Comparison of ENCODE assay signal across 1 cellular context in the genomic region with DNA sequence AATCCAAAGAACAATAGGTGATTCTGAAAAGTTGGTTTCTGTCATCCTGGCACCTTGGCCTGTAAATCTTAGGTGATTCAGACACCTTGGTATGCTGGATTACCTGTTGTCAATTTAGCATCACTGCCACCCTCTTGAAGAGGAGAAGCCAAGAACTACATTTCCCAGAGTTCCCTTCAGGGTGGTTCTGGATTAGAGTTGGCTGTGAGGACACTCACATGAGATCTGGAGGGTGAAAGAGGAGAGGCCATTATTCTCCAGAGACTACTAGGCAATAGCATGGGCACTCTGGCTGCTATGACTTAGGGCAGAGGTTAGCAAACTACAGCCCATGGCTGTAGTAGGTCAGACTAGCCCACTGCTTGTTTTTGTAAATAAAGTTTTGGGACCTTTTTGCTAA.
TF ChIP-seq lines count a peak whose summit lies in the region.

No MANE protein-coding gene starts in this region.

TF ChIP-seq in HCT116, 20 proteins besides CTCF, POLR2A, EP300 and RAD21 (continued from another document):
- TF ChIP-seq CEBPB (IDR thresholded peaks at IDR 0.05; ENCODE audit: low read depth) (no peak), SIN3A (IDR thresholded peaks at IDR 0.05; ENCODE audit: low read depth) (no peak), ZNF274 (IDR thresholded peaks at IDR 0.05; ENCODE audit: low read depth, low read length) (no peak), SP1 (IDR thresholded peaks at IDR 0.05; ENCODE audit: low read depth) (no peak), TCF7L2 (IDR thresholded peaks at IDR 0.05; ENCODE audit: borderline replicate concordance, extremely low read depth, insufficient read depth, insufficient read length) (no peak), ZBTB33 (IDR thresholded peaks at IDR 0.05; ENCODE audit: extremely low read depth, insufficient replicate concordance, low read length) (no peak)
